ENCODE assay signal across 2 cellular contexts in the genomic region with DNA sequence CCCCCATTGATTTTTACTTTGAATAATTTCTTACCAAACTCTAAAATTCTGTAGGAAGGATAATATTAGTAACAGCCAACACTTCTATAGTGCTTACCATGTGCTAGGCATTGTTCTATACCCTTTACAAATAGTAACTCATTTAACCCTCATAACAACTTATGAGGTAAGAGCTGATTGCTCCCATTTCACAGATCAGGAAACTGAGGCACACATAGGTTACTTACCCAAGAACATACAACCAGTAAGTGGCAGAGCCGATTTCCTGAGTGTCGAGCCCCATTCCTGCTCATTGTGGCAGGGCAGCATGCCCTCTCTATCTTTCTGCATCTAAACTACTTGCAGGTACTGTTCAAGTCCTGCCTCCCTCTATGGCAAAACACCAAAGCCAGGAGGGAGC.
TF ChIP-seq lines count a peak whose summit lies in the region.

No MANE protein-coding gene starts in this region.

TF ChIP-seq in HEK293, 187 proteins besides CTCF, POLR2A, EP300 and RAD21:
- 0 out of 2 replicates have a peak, but pooled peaks have one; percentile 8 for TF ChIP-seq ZNF664 (tag by site-specific recombination; IDR thresholded peaks at IDR 0.05)
- no peak for TF ChIP-seq GLI4 (tag by site-specific recombination; IDR thresholded peaks at IDR 0.05)

TF ChIP-seq in K562, 482 proteins besides CTCF, POLR2A, EP300 and RAD21:
- TF ChIP-seq KDM1A (IDR thresholded peaks at IDR 0.05) (peak; percentile 55 to 68; a peak in 3 of 4 replicates), MYBL2 (IDR thresholded peaks at IDR 0.05; ENCODE audit: low read depth) (no peak), MYBL2 (CRISPR knock-in tag; IDR thresholded peaks at IDR 0.05; ENCODE audit: borderline replicate concordance) (no peak), BCOR (IDR thresholded peaks at IDR 0.05) (peak; percentile 89), RCOR1 (IDR thresholded peaks at IDR 0.05; ENCODE audit: borderline replicate concordance in 1 of 2, low read depth in 2 of 2, low read length in 2 of 2) (peak in 1 of 2 experiments; percentile 59; a peak in 2 of 4 replicates), ADNP (tag; IDR thresholded peaks at IDR 0.05) (peak; percentile 82), ZNF41 (CRISPR knock-in tag; conservative IDR thresholded peaks at IDR 0.05) (no peak), RBM25 (IDR thresholded peaks at IDR 0.05; ENCODE audit: low read depth, low read length, severe bottlenecking) (peak; percentile 87), HDAC2 (IDR thresholded peaks at IDR 0.05) (0 out of 2 replicates have a peak, but pooled peaks have one; percentile 42), MIER1 (IDR thresholded peaks at IDR 0.05; ENCODE audit: low read depth) (no peak), SMARCA5 (IDR thresholded peaks at IDR 0.05) (0 out of 2 replicates have a peak, but pooled peaks have one; percentile 53)
- TF ChIP-seq, protein P1, sequence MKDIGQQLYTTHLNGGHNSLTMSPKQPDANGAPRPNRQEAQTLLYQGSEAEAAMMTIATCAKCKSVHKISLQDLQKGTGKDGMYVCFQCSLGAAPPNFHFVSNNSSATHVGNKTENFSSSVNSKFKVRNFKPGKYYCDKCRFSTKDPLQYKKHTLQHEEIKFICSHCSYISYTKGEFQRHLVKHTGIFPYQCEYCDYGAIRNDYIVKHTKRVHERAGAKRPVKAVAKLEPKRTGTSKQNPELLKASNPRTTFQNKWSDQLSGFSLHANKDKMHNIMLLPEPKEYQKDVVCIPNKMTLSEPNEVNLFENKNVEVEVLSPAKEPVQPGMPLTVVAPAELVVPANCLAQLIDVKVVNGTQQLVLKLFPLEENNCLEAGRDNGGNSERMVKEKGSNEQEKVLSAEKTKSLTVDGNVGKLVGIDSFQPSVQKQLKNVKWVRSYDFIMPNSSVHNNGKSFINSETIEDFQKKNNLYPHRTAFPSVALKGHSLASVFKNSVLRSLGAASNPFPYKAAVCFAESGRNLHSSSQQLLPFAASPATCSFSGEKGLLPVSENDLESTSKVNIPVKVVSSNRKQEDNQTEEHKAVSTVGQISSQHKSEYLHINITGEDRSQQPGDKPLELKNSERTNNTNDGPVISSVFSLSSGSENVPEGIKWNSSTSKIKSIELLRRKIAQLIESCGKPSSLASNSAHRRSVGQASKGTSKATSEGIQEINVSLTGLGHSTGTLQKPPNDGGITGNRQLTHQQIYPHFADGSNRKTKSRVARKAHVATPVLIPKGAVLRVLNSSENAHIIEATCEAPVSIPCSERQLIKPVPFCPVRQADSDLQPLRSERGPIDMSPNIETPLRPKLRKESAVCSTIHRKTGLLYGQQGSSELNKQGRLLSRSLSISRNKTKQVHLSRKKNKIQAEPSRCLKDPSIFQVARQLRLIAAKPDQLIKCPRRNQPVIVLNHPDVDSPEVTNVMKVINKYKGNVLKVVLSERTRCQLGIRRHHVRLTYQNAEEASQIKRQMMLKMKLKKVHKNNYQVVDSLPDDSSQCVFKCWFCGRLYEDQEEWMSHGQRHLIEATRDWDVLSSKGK (CRISPR knock-in tag; IDR thresholded peaks at IDR 0.05), result no peak
